In genomic region chr6:108564178-108564577, GRCh38 we compare ENCODE assay signal across 10 cellular contexts. TPM values are rescaled to one million over a fixed set of nuclear protein-coding genes. Genes with fewer than 3 reads are reported as not detected.
DNase-seq lines count a peak whose midpoint lies in the region; ATAC-seq and TF ChIP-seq lines count a peak whose summit lies in the region.
"Had no signal": no experiment of that assay in that cellular context is flagged by ENCODE, and none has a peak within 500 bp of the region (broad histone marks: within the 10 kb centered on the region; RNA-seq: fewer than 3 reads in every experiment).

No MANE protein-coding gene starts in this region.

- TF ChIP-seq POLR2A in thyroid gland (IDR thresholded peaks at IDR 0.05), result no peak

- peaks cover 65% of the 10 kb centered on the region for H3K4me1 Mint-ChIP-seq in activated T-cell treated with anti-CD3 and anti-CD28 coated beads, Interleukin-2, amount 50 U/mL, for 4 hours (ENCODE audit: low read depth)
- peaks cover 39% of the 10 kb centered on the region for H3K4me1 Mint-ChIP-seq in WTC11

- TF ChIP-seq CTCF in WTC11 (IDR thresholded peaks at IDR 0.05), result no peak
- no peak for TF ChIP-seq CTCF in thyroid gland (IDR thresholded peaks at IDR 0.05)

- H3K27ac Mint-ChIP-seq in WTC11, result no peak overlapping the region

- no peaks in the 10 kb centered on the region for H3K27me3 Mint-ChIP-seq in activated T-cell treated with anti-CD3 and anti-CD28 coated beads, Interleukin-2, amount 50 U/mL, for 4 hours (ENCODE audit: low read depth)
- peaks cover 25% of the 10 kb centered on the region for H3K27me3 Mint-ChIP-seq in WTC11 (ENCODE audit: low read depth)

- H3K27ac ChIP-seq in thyroid gland, result peak overlapping the region; percentile 14 to 68 (median 47)
- H3K27ac ChIP-seq: C4-2B had no signal

- peaks cover 6 to 13% of the 10 kb centered on the region in 2 donors for H3K36me3 ChIP-seq in thyroid gland

- WGBS in thyroid gland, 2 donors, result 48 to 72% methylated on average over 3 of the region's 3 CpGs

- H3K4me1 ChIP-seq in thyroid gland, result peaks cover 46 to 53% of the 10 kb centered on the region in 2 donors

- intact Hi-C loops in thyroid gland (cut with DNase I), result loop anchor here (5.0 to 10.0 kb wide), 2 partner anchors 101 to 218 kb away; no protein-coding TSS in a partner anchor

- peaks cover 4% of the 10 kb centered on the region for H3K9me3 Mint-ChIP-seq in activated T-cell treated with anti-CD3 and anti-CD28 coated beads, Interleukin-2, amount 50 U/mL, for 4 hours
- H3K9me3 Mint-ChIP-seq in WTC11, result no peaks in the 10 kb centered on the region

- H3K27me3 ChIP-seq in thyroid gland, result no peaks in the 10 kb centered on the region

- no peak overlapping the region for H3K4me3 ChIP-seq in thyroid gland (replicated peaks in 1 of 3)

- H3K36me3 Mint-ChIP-seq in activated T-cell treated with anti-CD3 and anti-CD28 coated beads, Interleukin-2, amount 50 U/mL, for 4 hours (ENCODE audit: insufficient read depth), result peaks cover 19% of the 10 kb centered on the region
- H3K36me3 Mint-ChIP-seq in WTC11, result peaks cover 17% of the 10 kb centered on the region

- no peak for ATAC-seq in activated T-cell treated with anti-CD3 and anti-CD28 coated beads, Interleukin-2, amount 50 U/mL, for 4 hours
- ATAC-seq in WTC11, result no peak
- no peak for ATAC-seq in HG03457 (IDR thresholded peaks at IDR 0.05; ENCODE audit: unreplicated experiment)

- CTCF ChIA-PET in WTC11 (lab: Charles Lee), result no interaction called here

- peak overlapping the region; percentile 50 for H3K4me3 Mint-ChIP-seq in activated T-cell treated with anti-CD3 and anti-CD28 coated beads, Interleukin-2, amount 50 U/mL, for 4 hours
- peak overlapping the region; percentile 45 for H3K4me3 Mint-ChIP-seq in WTC11

- no peak for DNase-seq in activated T-cell treated with anti-CD3 and anti-CD28 coated beads, Interleukin-2, amount 50 U/mL, for 4 hours
- no peak for DNase-seq in activated T-cell treated with anti-CD3 and anti-CD28 coated beads, Interleukin-2, amount 50 U/mL, for 1 hour
- DNase-seq in WTC11 (ENCODE audit: low spot score) (no peak), glomerular visceral epithelial cell (ENCODE audit: extremely low spot score) (peak; percentile 89), thyroid gland (no peak), hippocampal formation (lab: John Stamatoyannopoulos, UW) (no peak), mesenteric fat pad (ENCODE audit: low spot score) (no peak)
- DNase-seq: NCI-H2107 had no signal

- no peaks in the 10 kb centered on the region for H3K9me3 ChIP-seq in thyroid gland

- POLR2A ChIA-PET in WTC11 (lab: Charles Lee), result no interaction called here

TF ChIP-seq in WTC11, 78 proteins besides CTCF, POLR2A, EP300 and RAD21:
- TF ChIP-seq USF2 (CRISPR knock-in tag; IDR thresholded peaks at IDR 0.05) (no peak), SOX15 (CRISPR knock-in tag; IDR thresholded peaks at IDR 0.05) (no peak), HMGA2 (CRISPR knock-in tag; IDR thresholded peaks at IDR 0.05) (no peak), MYBL2 (CRISPR knock-in tag; IDR thresholded peaks at IDR 0.05) (no peak), TEAD1 (CRISPR knock-in tag; IDR thresholded peaks at IDR 0.05) (no peak), JUN (CRISPR knock-in tag; IDR thresholded peaks at IDR 0.05) (no peak), SMAD4 (CRISPR knock-in tag; IDR thresholded peaks at IDR 0.05) (no peak), NR2C2 (CRISPR knock-in tag; IDR thresholded peaks at IDR 0.05) (no peak), ZNF416 (CRISPR knock-in tag; IDR thresholded peaks at IDR 0.05) (no peak), ELF4 (CRISPR knock-in tag; IDR thresholded peaks at IDR 0.05; ENCODE audit: low read depth) (no peak), AFF4 (CRISPR knock-in tag; IDR thresholded peaks at IDR 0.05; ENCODE audit: borderline replicate concordance) (no peak), IRF1 (CRISPR knock-in tag; IDR thresholded peaks at IDR 0.05) (no peak), TP53 (CRISPR knock-in tag; IDR thresholded peaks at IDR 0.05) (no peak), ZNF281 (CRISPR knock-in tag; IDR thresholded peaks at IDR 0.05) (no peak), NR3C1 (CRISPR knock-in tag; conservative IDR thresholded peaks at IDR 0.05; ENCODE audit: low read depth) (no peak), E2F4 (CRISPR knock-in tag; IDR thresholded peaks at IDR 0.05; ENCODE audit: borderline replicate concordance, low read depth) (no peak)

RNA-seq across cellular contexts. Expression of gene FOXO3, which starts 3.5 kb away (rescaled TPM):
- 10 to 100 TPM in 2 of 3 donors, 1 to 10 TPM in 1; 8.5 to 13.0 (median 10.8) TPM for total RNA-seq in activated T-cell treated with anti-CD3 and anti-CD28 coated beads, Interleukin-2, amount 50 U/mL, for 4 hours
- 15.6 to 18.1 TPM (median 17.8 TPM) in 3 replicates for total RNA-seq in WTC11 (2021)
- 100 to 1,000 TPM in 1 of 4 donors, 10 to 100 TPM in 3; 61.8 to 103 (median 76.8) TPM for total RNA-seq in thyroid gland
- total RNA-seq in mesenteric fat pad, result 94.0 TPM
